In genomic region chr18:59249186-59249774, GRCh38 we compare ENCODE assay signal across 8 cellular contexts. TPM values are rescaled to one million over a fixed set of nuclear protein-coding genes. Genes with fewer than 3 reads are reported as not detected.
DNase-seq lines count a peak whose midpoint lies in the region; TF ChIP-seq lines count a peak whose summit lies in the region.

No MANE protein-coding gene starts in this region.

- DNase-seq in GM04503 (ENCODE audit: low read depth) (peak; percentile 71), M059J (ENCODE audit: low read depth) (peak; percentile 76), RWPE1 (ENCODE audit: low spot score) (peak; percentile 21), endothelial cell (ENCODE audit: low spot score) (peak; percentile 69), middle frontal gyrus (ENCODE audit: extremely low spot score, low spot score) (peak; percentile 63), GM19240 (ENCODE audit: insufficient read length, low spot score) (no peak), T1000 (lab: John Stamatoyannopoulos, UW) (no peak)

- POLR2A ChIA-PET in RWPE1 (lab: Yijun Ruan, JAX; ENCODE audit: low non-redundant PET) = no interaction called here

- no peak overlapping the region for H3K4me3 Mint-ChIP-seq in endothelial cell (ENCODE audit: unreplicated experiment)

- TF ChIP-seq CTCF in 22Rv1 (IDR thresholded peaks at IDR 0.05) = peak; percentile 77
- peak; percentile 73 for TF ChIP-seq CTCF in RWPE1 (conservative IDR thresholded peaks at IDR 0.05; ENCODE audit: low read depth)
- peak; percentile 62 for TF ChIP-seq CTCF in endothelial cell (IDR thresholded peaks at IDR 0.05; ENCODE audit: unreplicated experiment)

- H3K27ac ChIP-seq in 22Rv1 (no peak overlapping the region), RWPE1 (no peak overlapping the region)

- H3K27me3 Mint-ChIP-seq in endothelial cell (ENCODE audit: unreplicated experiment) = peaks cover 3% of the 10 kb centered on the region

- peaks cover 3% of the 10 kb centered on the region for H3K4me1 Mint-ChIP-seq in endothelial cell (ENCODE audit: unreplicated experiment)

- no peaks in the 10 kb centered on the region for H3K9me3 Mint-ChIP-seq in endothelial cell (ENCODE audit: unreplicated experiment)

- no peaks in the 10 kb centered on the region for H3K36me3 Mint-ChIP-seq in endothelial cell (ENCODE audit: low read depth, unreplicated experiment)

- H3K27ac Mint-ChIP-seq in endothelial cell (ENCODE audit: unreplicated experiment) = no peak overlapping the region

- CTCF ChIA-PET in RWPE1 (lab: Yijun Ruan, JAX) = interaction anchor here (0.6 to 1.5 kb wide), 13 partner anchors 9 to 1355 kb away, joined by 3 to 29 read pairs (median 4); partner anchors contain the start of gene RAX

RNA-seq across cellular contexts. Expression of gene RAX, which starts 24.0 kb away (rescaled TPM):
- total RNA-seq in M059J (2014; rRNA removed; shearing (Covaris generic)) = not detected in 2 replicates
- not detected for total RNA-seq in endothelial cell (ENCODE audit: unreplicated experiment)

RNA-seq across cellular contexts. Expression of gene GRP, which starts 29.3 kb away (rescaled TPM):
- total RNA-seq in M059J (2014; rRNA removed; shearing (Covaris generic)) = not detected in 2 replicates
- total RNA-seq in endothelial cell (ENCODE audit: unreplicated experiment) = not detected

Comparison
In these comparisons a context has a peak if more than half of its experiments do, and no peak if none do; other contexts are left out.
1. DNase-seq: peak in GM04503 (single experiment), M059J (single experiment), RWPE1 (single experiment), endothelial cell (single experiment) and middle frontal gyrus (single experiment); none in GM19240 (single experiment) and T1000 (single experiment).
2. Peak in every context shown above with its lines, with median percentiles within 50 percentile points of each other: CTCF ChIP-seq.